Comparison of ENCODE assay signal across 8 cellular contexts in the genomic region with DNA sequence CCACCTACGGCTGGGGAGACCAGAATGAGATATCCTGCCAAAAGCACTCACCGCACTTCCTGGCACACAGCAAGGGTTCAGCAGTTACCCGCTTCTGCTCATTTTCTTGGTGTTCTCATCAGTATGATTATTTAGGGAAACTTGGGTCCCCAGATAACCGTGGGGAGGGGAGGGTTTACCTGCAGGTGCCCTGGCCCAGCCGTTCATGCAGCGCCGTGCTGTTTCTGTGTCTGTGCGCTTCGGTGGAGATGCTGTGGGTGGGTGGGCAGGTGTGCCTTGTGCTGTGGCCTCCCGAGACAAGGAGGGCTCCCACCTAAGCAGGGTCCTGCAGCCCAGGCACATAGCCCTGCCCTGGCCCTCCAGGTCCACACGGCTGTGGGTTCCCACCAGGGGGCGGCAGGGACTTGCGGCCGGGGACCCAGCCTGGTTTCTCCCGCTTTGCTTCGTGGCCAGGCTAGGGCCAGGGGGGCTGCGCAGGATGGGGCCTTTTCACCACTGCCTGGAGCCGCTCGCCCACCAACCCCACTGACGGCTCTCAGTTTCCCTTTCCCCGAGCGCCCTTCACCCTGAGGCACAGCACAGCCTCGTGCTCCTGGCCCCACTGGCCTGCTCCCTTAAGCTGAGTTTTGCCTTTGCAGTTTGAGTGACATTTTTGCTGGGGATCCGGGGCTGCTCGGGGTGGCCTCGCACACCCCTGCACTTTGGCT.
DNase-seq lines count a peak whose midpoint lies in the region.

No MANE protein-coding gene starts in this region.

- no peak overlapping the region for H3K18ac ChIP-seq in mesenchymal stem cell (ENCODE audit: low read depth in 1 of 2, low read length in 2 of 2)

- peak overlapping the region in 1 of 2 experiments; percentile 32 for H2BK12ac ChIP-seq in mesenchymal stem cell (ENCODE audit: low read length in 2 of 2)

- H3K27ac ChIP-seq in mesenchymal stem cell (ENCODE audit: low read length, poor library complexity, severe bottlenecking), result no peak overlapping the region

- no peak overlapping the region for H3K23ac ChIP-seq in mesenchymal stem cell (ENCODE audit: low read length in 2 of 2)

- peaks cover 0 to 10% of the 10 kb centered on the region in 2 experiments for H3K27me3 ChIP-seq in mesenchymal stem cell (ENCODE audit: control insufficient read depth in 1 of 2, insufficient read depth in 1 of 2, low read length in 2 of 2)

- no peak overlapping the region for H2AFZ ChIP-seq in mesenchymal stem cell (ENCODE audit: low read depth, low read length)

- H3K4me3 ChIP-seq in mesenchymal stem cell (ENCODE audit: insufficient read depth in 1 of 2, low read depth in 1 of 2, low read length in 2 of 2), result no peak overlapping the region

- no peak overlapping the region for H4K91ac ChIP-seq in mesenchymal stem cell (ENCODE audit: low read length)

- no peak overlapping the region for H3K4ac ChIP-seq in mesenchymal stem cell (ENCODE audit: low read depth in 1 of 2, low read length in 2 of 2)

- no peaks in the 10 kb centered on the region for H3K36me3 ChIP-seq in mesenchymal stem cell (ENCODE audit: control insufficient read depth in 1 of 2, insufficient read depth in 2 of 2, low read depth in 1 of 2, low read length in 2 of 2)

- peaks cover 7% of the 10 kb centered on the region for H3K4me1 ChIP-seq in mesenchymal stem cell (ENCODE audit: control insufficient read depth, insufficient read depth, low read depth, low read length)

- H2BK15ac ChIP-seq in mesenchymal stem cell (ENCODE audit: low read depth, poor library complexity, severe bottlenecking), result no peak overlapping the region

- no peak overlapping the region for H4K8ac ChIP-seq in mesenchymal stem cell (ENCODE audit: low read length)

- no peaks in the 10 kb centered on the region for H3K79me1 ChIP-seq in mesenchymal stem cell (replicated peaks; ENCODE audit: low read length, poor library complexity, severe bottlenecking)

- peak overlapping the region; percentile 22 for H3K9ac ChIP-seq in mesenchymal stem cell (ENCODE audit: low read length)

- H3K14ac ChIP-seq in mesenchymal stem cell (ENCODE audit: low read length in 2 of 2), result no peak overlapping the region

- no peak overlapping the region for H3K4me2 ChIP-seq in mesenchymal stem cell (ENCODE audit: low read length, poor library complexity, severe bottlenecking)

- no peak overlapping the region for H2AK5ac ChIP-seq in mesenchymal stem cell (ENCODE audit: low read length, severe bottlenecking)

- DNase-seq in NCI-H2227 (lab: John Stamatoyannopoulos, UW; ENCODE audit: unreplicated experiment) (peak; percentile 4), NCI-H2227 treated with DMSO at 0.1 percent for 48 hours (lab: John Stamatoyannopoulos, UW) (no peak), HuH-7.5 (ENCODE audit: low spot score) (peak; percentile 90), dermis blood vessel endothelial cell (peak; percentile 72), mesenchymal stem cell (peak; percentile 43), NCI-H345 (lab: John Stamatoyannopoulos, UW) (no peak)
- peak; percentile 70 for DNase-seq in activated CD4-positive, alpha-beta T cell treated with anti-CD3 and anti-CD28 coated beads for 48 hours
- peak; percentile 45 to 61 for DNase-seq in stimulated activated CD8-positive, alpha-beta memory T cell treated with anti-CD3 and anti-CD28 coated beads, Interleukin-2, amount 100 ng/mL, for 48 hours (ENCODE audit: low read depth in 2 of 2)

- no peaks in the 10 kb centered on the region for H3K9me3 ChIP-seq in mesenchymal stem cell (ENCODE audit: control insufficient read depth, low read length)

- WGBS in mesenchymal stem cell, result 60% methylated on average over 26 of the region's 26 CpGs

- no peak overlapping the region for H2BK120ac ChIP-seq in mesenchymal stem cell (ENCODE audit: low read depth, low read length)

- no peak overlapping the region for H2BK5ac ChIP-seq in mesenchymal stem cell (ENCODE audit: low read depth, low read length, poor library complexity, severe bottlenecking)

Comparison
In these comparisons a context has a peak if more than half of its experiments do, and no peak if none do; other contexts are left out.
1. DNase-seq: peak in NCI-H2227 (single experiment), HuH-7.5 (single experiment), activated CD4-positive, alpha-beta T cell treated with anti-CD3 and anti-CD28 coated beads for 48 hours (single experiment), dermis blood vessel endothelial cell (single experiment), mesenchymal stem cell (single experiment) and stimulated activated CD8-positive, alpha-beta memory T cell treated with anti-CD3 and anti-CD28 coated beads, Interleukin-2, amount 100 ng/mL, for 48 hours (2 of 2); none in NCI-H2227 treated with DMSO at 0.1 percent for 48 hours (single experiment) and NCI-H345 (single experiment).